In the genomic region with DNA sequence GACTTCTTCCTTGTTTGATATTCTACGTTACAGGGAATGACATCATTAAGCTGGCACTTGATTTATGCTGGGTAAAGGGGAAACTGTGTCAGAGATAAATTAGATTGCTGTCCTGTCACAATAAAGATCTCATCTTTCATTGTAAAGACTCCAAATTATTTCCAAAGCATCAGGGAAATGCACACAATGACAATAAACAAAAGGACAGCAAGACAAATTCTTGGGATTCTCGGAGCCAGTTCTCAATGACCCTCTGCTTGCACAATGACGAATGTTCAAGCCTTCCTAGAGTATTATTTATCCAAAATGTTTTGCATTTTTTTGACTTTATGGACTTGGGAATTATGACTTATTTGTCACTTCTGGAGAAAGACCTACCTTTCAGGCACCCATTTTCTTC, we compare ENCODE assay signal across 36 cellular contexts.
"Had no signal": no experiment of that assay in that cellular context is flagged by ENCODE, and none has a peak within 500 bp of the region (broad histone marks: within the 10 kb centered on the region; RNA-seq: fewer than 3 reads in every experiment).

No MANE protein-coding gene starts in this region.

- DNase-seq: activated B cell treated with CpG ODN at 0.5 μM for 24 hours; activated CD4-positive, alpha-beta T cell treated with anti-CD3 and anti-CD28 coated beads for 48 hours; activated CD4-positive, alpha-beta T cell treated with anti-CD3 and anti-CD28 coated beads, Interleukin-2, amount 50 U/mL, for 1 hour; activated CD4-positive, alpha-beta T cell treated with anti-CD3 and anti-CD28 coated beads, Interleukin-2, amount 50 U/mL, for 48 hours; activated CD8-positive, alpha-beta memory T cell treated with anti-CD3 and anti-CD28 coated beads for 24 hours; activated CD8-positive, alpha-beta T cell treated with anti-CD3 and anti-CD28 coated beads for 36 hours; activated effector memory CD4-positive, alpha-beta T cell treated with Interleukin-2 at 50 U/mL for 16 hours; activated gamma-delta T cell treated with Interleukin-2 at 50 U/mL for 16 hours; activated naive CD4-positive, alpha-beta T cell treated with anti-CD3 and anti-CD28 coated beads, Interleukin-2, amount 50 U/mL, for 16 hours; activated naive CD4-positive, alpha-beta T cell treated with Interleukin-2 at 50 U/mL for 16 hours; activated T-cell treated with anti-CD3 and anti-CD28 coated beads, Interleukin-2, amount 50 U/mL, for 4 hours; amniotic stem cell; anterior cingulate cortex; brain microvascular endothelial cell; cortex of kidney; dermis blood vessel endothelial cell; effector CD4-positive, alpha-beta T cell; effector memory CD8-positive, alpha-beta T cell; foreskin fibroblast; head of caudate nucleus; T-helper 1 cell; T-helper 17 cell; T1000; WERI-Rb-1 had no signal

- FAIRE-seq: astrocyte, bronchial epithelial cell, colon, endometrium, endothelial cell of umbilical vein, frontal cortex had no signal

- H3K36me3 ChIP-seq: brain microvascular endothelial cell, WERI-Rb-1 had no signal

- ATAC-seq: activated CD4-positive, CD25-positive, alpha-beta regulatory T cell treated with anti-CD3 and anti-CD28 coated beads, Interleukin-2, amount 50 U/mL, for 24 hours; activated CD8-positive, alpha-beta T cell treated with anti-CD3 and anti-CD28 coated beads for 36 hours; activated T-cell treated with anti-CD3 and anti-CD28 coated beads, Interleukin-2, amount 50 U/mL, for 4 hours; activated T-helper 17 cell treated with anti-CD3 and anti-CD28 coated beads, Interleukin-2, amount 50 U/mL, for 72 hours; effector memory CD8-positive, alpha-beta T cell; esophagus mucosa; T-helper 17 cell had no signal

- H3K27ac Mint-ChIP-seq: activated B cell treated with CpG ODN at 0.5 μM for 24 hours; activated CD8-positive, alpha-beta T cell treated with anti-CD3 and anti-CD28 coated beads for 36 hours; activated naive CD8-positive, alpha-beta T cell; activated T-helper 17 cell treated with anti-CD3 and anti-CD28 coated beads, Interleukin-2, amount 50 U/mL, for 72 hours; effector memory CD8-positive, alpha-beta T cell; T-helper 17 cell; T-helper 2 cell treated with Interferon-gamma antibody and Interleukin-4, amounts not matched to agents 5 μg/mL and 100 μg/mL, for 36 hours had no signal

- H3K27me3 ChIP-seq: brain microvascular endothelial cell had no signal

- H3K36me3 Mint-ChIP-seq: activated naive CD8-positive, alpha-beta T cell had no signal

- H3K27me3 Mint-ChIP-seq: activated B cell treated with CpG ODN at 0.5 μM for 24 hours; activated CD8-positive, alpha-beta T cell treated with anti-CD3 and anti-CD28 coated beads for 36 hours; activated naive CD8-positive, alpha-beta T cell; activated T-helper 17 cell treated with anti-CD3 and anti-CD28 coated beads, Interleukin-2, amount 50 U/mL, for 72 hours; central memory CD8-positive, alpha-beta T cell; effector memory CD8-positive, alpha-beta T cell; T-helper 17 cell had no signal

- H3K9me3 Mint-ChIP-seq: activated B cell treated with CpG ODN at 0.5 μM for 24 hours had no signal

- H3K4me3 Mint-ChIP-seq: activated B cell treated with CpG ODN at 0.5 μM for 24 hours; activated CD8-positive, alpha-beta T cell treated with anti-CD3 and anti-CD28 coated beads for 36 hours; activated naive CD8-positive, alpha-beta T cell; activated T-cell treated with anti-CD3 and anti-CD28 coated beads, Interleukin-2, amount 50 U/mL, for 4 hours; activated T-helper 17 cell treated with anti-CD3 and anti-CD28 coated beads, Interleukin-2, amount 50 U/mL, for 72 hours; central memory CD8-positive, alpha-beta T cell; effector memory CD8-positive, alpha-beta T cell; T-helper 17 cell; T-helper 2 cell treated with Interferon-gamma antibody and Interleukin-4, amounts not matched to agents 5 μg/mL and 100 μg/mL, for 36 hours had no signal

- H3K4me1 Mint-ChIP-seq: activated B cell treated with CpG ODN at 0.5 μM for 24 hours; activated T-helper 17 cell treated with anti-CD3 and anti-CD28 coated beads, Interleukin-2, amount 50 U/mL, for 72 hours; central memory CD8-positive, alpha-beta T cell; T-helper 17 cell had no signal

- H3K27ac ChIP-seq: brain microvascular endothelial cell, WERI-Rb-1 had no signal
